2 cellular contexts compared by ENCODE assay signal in the genomic region with DNA sequence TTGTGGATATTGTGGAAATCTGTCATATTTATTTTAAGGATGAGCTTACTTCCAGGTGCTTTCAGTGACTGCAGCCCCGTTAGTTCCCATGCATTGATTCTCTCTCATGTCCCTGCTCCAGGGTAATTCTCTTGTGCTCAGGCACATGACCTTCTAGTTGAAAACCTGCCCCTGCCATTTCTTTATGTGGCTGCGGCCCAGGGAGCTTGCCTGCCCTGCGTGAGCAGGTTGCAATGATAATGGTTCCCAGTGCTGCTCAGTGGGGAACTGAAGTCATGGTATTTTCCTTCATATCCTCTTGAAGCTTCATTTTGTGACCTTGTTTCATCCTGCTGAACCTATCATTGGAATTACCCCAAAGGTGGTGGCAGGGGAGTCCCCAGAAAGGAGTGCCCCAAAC.
TF ChIP-seq lines count a peak whose summit lies in the region.

No MANE protein-coding gene starts in this region.

TF ChIP-seq in GM23338, 12 proteins besides CTCF, POLR2A, EP300 and RAD21 (continues in another document):
- TF ChIP-seq, protein P1, sequence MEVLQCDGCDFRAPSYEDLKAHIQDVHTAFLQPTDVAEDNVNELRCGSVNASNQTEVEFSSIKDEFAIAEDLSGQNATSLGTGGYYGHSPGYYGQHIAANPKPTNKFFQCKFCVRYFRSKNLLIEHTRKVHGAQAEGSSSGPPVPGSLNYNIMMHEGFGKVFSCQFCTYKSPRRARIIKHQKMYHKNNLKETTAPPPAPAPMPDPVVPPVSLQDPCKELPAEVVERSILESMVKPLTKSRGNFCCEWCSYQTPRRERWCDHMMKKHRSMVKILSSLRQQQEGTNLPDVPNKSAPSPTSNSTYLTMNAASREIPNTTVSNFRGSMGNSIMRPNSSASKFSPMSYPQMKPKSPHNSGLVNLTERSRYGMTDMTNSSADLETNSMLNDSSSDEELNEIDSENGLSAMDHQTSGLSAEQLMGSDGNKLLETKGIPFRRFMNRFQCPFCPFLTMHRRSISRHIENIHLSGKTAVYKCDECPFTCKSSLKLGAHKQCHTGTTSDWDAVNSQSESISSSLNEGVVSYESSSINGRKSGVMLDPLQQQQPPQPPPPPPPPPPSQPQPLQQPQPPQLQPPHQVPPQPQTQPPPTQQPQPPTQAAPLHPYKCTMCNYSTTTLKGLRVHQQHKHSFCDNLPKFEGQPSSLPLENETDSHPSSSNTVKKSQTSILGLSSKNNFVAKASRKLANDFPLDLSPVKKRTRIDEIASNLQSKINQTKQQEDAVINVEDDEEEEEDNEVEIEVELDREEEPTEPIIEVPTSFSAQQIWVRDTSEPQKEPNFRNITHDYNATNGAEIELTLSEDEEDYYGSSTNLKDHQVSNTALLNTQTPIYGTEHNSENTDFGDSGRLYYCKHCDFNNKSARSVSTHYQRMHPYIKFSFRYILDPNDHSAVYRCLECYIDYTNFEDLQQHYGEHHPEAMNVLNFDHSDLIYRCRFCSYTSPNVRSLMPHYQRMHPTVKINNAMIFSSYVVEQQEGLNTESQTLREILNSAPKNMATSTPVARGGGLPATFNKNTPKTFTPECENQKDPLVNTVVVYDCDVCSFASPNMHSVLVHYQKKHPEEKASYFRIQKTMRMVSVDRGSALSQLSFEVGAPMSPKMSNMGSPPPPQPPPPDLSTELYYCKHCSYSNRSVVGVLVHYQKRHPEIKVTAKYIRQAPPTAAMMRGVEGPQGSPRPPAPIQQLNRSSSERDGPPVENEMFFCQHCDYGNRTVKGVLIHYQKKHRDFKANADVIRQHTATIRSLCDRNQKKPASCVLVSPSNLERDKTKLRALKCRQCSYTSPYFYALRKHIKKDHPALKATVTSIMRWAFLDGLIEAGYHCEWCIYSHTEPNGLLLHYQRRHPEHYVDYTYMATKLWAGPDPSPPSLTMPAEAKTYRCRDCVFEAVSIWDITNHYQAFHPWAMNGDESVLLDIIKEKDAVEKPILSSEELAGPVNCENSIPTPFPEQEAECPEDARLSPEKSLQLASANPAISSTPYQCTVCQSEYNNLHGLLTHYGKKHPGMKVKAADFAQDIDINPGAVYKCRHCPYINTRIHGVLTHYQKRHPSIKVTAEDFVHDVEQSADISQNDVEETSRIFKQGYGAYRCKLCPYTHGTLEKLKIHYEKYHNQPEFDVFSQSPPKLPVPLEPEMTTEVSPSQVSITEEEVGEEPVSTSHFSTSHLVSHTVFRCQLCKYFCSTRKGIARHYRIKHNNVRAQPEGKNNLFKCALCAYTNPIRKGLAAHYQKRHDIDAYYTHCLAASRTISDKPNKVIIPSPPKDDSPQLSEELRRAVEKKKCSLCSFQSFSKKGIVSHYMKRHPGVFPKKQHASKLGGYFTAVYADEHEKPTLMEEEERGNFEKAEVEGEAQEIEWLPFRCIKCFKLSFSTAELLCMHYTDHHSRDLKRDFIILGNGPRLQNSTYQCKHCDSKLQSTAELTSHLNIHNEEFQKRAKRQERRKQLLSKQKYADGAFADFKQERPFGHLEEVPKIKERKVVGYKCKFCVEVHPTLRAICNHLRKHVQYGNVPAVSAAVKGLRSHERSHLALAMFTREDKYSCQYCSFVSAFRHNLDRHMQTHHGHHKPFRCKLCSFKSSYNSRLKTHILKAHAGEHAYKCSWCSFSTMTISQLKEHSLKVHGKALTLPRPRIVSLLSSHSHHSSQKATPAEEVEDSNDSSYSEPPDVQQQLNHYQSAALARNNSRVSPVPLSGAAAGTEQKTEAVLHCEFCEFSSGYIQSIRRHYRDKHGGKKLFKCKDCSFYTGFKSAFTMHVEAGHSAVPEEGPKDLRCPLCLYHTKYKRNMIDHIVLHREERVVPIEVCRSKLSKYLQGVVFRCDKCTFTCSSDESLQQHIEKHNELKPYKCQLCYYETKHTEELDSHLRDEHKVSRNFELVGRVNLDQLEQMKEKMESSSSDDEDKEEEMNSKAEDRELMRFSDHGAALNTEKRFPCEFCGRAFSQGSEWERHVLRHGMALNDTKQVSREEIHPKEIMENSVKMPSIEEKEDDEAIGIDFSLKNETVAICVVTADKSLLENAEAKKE (CRISPR knock-in tag; IDR thresholded peaks at IDR 0.05), result no peak
- no peak for TF ChIP-seq JUNB (IDR thresholded peaks at IDR 0.05; ENCODE audit: unreplicated experiment)
- TF ChIP-seq NANOG (IDR thresholded peaks at IDR 0.05; ENCODE audit: borderline replicate concordance), result no peak
- TF ChIP-seq, protein P2, sequence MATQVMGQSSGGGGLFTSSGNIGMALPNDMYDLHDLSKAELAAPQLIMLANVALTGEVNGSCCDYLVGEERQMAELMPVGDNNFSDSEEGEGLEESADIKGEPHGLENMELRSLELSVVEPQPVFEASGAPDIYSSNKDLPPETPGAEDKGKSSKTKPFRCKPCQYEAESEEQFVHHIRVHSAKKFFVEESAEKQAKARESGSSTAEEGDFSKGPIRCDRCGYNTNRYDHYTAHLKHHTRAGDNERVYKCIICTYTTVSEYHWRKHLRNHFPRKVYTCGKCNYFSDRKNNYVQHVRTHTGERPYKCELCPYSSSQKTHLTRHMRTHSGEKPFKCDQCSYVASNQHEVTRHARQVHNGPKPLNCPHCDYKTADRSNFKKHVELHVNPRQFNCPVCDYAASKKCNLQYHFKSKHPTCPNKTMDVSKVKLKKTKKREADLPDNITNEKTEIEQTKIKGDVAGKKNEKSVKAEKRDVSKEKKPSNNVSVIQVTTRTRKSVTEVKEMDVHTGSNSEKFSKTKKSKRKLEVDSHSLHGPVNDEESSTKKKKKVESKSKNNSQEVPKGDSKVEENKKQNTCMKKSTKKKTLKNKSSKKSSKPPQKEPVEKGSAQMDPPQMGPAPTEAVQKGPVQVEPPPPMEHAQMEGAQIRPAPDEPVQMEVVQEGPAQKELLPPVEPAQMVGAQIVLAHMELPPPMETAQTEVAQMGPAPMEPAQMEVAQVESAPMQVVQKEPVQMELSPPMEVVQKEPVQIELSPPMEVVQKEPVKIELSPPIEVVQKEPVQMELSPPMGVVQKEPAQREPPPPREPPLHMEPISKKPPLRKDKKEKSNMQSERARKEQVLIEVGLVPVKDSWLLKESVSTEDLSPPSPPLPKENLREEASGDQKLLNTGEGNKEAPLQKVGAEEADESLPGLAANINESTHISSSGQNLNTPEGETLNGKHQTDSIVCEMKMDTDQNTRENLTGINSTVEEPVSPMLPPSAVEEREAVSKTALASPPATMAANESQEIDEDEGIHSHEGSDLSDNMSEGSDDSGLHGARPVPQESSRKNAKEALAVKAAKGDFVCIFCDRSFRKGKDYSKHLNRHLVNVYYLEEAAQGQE (IDR thresholded peaks at IDR 0.05; ENCODE audit: unreplicated experiment), result no peak
- TF ChIP-seq ZNF331 (CRISPR knock-in tag; IDR thresholded peaks at IDR 0.05; ENCODE audit: low read depth), result no peak
- TF ChIP-seq EZH2phosphoT487 (IDR thresholded peaks at IDR 0.05; ENCODE audit: unreplicated experiment), result no peak
- TF ChIP-seq, protein P3, sequence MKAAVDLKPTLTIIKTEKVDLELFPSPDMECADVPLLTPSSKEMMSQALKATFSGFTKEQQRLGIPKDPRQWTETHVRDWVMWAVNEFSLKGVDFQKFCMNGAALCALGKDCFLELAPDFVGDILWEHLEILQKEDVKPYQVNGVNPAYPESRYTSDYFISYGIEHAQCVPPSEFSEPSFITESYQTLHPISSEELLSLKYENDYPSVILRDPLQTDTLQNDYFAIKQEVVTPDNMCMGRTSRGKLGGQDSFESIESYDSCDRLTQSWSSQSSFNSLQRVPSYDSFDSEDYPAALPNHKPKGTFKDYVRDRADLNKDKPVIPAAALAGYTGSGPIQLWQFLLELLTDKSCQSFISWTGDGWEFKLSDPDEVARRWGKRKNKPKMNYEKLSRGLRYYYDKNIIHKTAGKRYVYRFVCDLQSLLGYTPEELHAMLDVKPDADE (IDR thresholded peaks at IDR 0.05), result no peak
- no peak for TF ChIP-seq POLR2AphosphoS5 (IDR thresholded peaks at IDR 0.05; ENCODE audit: low read depth)
- no peak for TF ChIP-seq CREB1 (CRISPR knock-in tag; IDR thresholded peaks at IDR 0.05; ENCODE audit: low read depth)
- TF ChIP-seq EZH2 (IDR thresholded peaks at IDR 0.05; ENCODE audit: low read depth, unreplicated experiment), result no peak

TF ChIP-seq in H1, 55 proteins besides CTCF, POLR2A, EP300 and RAD21 (continued from another document):
- TF ChIP-seq, protein P4, sequence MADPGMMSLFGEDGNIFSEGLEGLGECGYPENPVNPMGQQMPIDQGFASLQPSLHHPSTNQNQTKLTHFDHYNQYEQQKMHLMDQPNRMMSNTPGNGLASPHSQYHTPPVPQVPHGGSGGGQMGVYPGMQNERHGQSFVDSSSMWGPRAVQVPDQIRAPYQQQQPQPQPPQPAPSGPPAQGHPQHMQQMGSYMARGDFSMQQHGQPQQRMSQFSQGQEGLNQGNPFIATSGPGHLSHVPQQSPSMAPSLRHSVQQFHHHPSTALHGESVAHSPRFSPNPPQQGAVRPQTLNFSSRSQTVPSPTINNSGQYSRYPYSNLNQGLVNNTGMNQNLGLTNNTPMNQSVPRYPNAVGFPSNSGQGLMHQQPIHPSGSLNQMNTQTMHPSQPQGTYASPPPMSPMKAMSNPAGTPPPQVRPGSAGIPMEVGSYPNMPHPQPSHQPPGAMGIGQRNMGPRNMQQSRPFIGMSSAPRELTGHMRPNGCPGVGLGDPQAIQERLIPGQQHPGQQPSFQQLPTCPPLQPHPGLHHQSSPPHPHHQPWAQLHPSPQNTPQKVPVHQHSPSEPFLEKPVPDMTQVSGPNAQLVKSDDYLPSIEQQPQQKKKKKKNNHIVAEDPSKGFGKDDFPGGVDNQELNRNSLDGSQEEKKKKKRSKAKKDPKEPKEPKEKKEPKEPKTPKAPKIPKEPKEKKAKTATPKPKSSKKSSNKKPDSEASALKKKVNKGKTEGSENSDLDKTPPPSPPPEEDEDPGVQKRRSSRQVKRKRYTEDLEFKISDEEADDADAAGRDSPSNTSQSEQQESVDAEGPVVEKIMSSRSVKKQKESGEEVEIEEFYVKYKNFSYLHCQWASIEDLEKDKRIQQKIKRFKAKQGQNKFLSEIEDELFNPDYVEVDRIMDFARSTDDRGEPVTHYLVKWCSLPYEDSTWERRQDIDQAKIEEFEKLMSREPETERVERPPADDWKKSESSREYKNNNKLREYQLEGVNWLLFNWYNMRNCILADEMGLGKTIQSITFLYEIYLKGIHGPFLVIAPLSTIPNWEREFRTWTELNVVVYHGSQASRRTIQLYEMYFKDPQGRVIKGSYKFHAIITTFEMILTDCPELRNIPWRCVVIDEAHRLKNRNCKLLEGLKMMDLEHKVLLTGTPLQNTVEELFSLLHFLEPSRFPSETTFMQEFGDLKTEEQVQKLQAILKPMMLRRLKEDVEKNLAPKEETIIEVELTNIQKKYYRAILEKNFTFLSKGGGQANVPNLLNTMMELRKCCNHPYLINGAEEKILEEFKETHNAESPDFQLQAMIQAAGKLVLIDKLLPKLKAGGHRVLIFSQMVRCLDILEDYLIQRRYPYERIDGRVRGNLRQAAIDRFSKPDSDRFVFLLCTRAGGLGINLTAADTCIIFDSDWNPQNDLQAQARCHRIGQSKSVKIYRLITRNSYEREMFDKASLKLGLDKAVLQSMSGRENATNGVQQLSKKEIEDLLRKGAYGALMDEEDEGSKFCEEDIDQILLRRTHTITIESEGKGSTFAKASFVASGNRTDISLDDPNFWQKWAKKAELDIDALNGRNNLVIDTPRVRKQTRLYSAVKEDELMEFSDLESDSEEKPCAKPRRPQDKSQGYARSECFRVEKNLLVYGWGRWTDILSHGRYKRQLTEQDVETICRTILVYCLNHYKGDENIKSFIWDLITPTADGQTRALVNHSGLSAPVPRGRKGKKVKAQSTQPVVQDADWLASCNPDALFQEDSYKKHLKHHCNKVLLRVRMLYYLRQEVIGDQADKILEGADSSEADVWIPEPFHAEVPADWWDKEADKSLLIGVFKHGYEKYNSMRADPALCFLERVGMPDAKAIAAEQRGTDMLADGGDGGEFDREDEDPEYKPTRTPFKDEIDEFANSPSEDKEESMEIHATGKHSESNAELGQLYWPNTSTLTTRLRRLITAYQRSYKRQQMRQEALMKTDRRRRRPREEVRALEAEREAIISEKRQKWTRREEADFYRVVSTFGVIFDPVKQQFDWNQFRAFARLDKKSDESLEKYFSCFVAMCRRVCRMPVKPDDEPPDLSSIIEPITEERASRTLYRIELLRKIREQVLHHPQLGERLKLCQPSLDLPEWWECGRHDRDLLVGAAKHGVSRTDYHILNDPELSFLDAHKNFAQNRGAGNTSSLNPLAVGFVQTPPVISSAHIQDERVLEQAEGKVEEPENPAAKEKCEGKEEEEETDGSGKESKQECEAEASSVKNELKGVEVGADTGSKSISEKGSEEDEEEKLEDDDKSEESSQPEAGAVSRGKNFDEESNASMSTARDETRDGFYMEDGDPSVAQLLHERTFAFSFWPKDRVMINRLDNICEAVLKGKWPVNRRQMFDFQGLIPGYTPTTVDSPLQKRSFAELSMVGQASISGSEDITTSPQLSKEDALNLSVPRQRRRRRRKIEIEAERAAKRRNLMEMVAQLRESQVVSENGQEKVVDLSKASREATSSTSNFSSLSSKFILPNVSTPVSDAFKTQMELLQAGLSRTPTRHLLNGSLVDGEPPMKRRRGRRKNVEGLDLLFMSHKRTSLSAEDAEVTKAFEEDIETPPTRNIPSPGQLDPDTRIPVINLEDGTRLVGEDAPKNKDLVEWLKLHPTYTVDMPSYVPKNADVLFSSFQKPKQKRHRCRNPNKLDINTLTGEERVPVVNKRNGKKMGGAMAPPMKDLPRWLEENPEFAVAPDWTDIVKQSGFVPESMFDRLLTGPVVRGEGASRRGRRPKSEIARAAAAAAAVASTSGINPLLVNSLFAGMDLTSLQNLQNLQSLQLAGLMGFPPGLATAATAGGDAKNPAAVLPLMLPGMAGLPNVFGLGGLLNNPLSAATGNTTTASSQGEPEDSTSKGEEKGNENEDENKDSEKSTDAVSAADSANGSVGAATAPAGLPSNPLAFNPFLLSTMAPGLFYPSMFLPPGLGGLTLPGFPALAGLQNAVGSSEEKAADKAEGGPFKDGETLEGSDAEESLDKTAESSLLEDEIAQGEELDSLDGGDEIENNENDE (IDR thresholded peaks at IDR 0.05; ENCODE audit: insufficient replicate concordance, low read length), result no peak
- TF ChIP-seq JUND (IDR thresholded peaks at IDR 0.05; ENCODE audit: low read length) (no peak), CEBPB (IDR thresholded peaks at IDR 0.05; ENCODE audit: low read depth, low read length) (no peak)
- TF ChIP-seq, protein P5, sequence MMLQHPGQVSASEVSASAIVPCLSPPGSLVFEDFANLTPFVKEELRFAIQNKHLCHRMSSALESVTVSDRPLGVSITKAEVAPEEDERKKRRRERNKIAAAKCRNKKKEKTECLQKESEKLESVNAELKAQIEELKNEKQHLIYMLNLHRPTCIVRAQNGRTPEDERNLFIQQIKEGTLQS (IDR thresholded peaks at IDR 0.05; ENCODE audit: insufficient read depth, low read depth, low read length), result no peak
- TF ChIP-seq, protein P6, sequence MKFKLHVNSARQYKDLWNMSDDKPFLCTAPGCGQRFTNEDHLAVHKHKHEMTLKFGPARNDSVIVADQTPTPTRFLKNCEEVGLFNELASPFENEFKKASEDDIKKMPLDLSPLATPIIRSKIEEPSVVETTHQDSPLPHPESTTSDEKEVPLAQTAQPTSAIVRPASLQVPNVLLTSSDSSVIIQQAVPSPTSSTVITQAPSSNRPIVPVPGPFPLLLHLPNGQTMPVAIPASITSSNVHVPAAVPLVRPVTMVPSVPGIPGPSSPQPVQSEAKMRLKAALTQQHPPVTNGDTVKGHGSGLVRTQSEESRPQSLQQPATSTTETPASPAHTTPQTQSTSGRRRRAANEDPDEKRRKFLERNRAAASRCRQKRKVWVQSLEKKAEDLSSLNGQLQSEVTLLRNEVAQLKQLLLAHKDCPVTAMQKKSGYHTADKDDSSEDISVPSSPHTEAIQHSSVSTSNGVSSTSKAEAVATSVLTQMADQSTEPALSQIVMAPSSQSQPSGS (IDR thresholded peaks at IDR 0.05; ENCODE audit: low read length), result no peak
